9 cellular contexts compared by ENCODE assay signal in genomic region chr4:103934178-103934789, GRCh38.
DNase-seq lines count a peak whose midpoint lies in the region; ATAC-seq lines count a peak whose summit lies in the region.
"Had no signal": no experiment of that assay in that cellular context is flagged by ENCODE, and none has a peak within 500 bp of the region (broad histone marks: within the 10 kb centered on the region; RNA-seq: fewer than 3 reads in every experiment).

No MANE protein-coding gene starts in this region.

- no peak overlapping the region for H3K4me3 ChIP-seq in mesenchymal stem cell (ENCODE audit: insufficient read depth in 1 of 2, low read depth in 1 of 2, low read length in 2 of 2)
- H3K4me3 ChIP-seq: BLaER1 treated with 17β-estradiol and CSF1 and Interleukin-3, amounts not matched to agents 10 nM and 100 nM had no signal

- no peak overlapping the region for H3K27ac ChIP-seq in mesenchymal stem cell (ENCODE audit: low read length, poor library complexity, severe bottlenecking)
- H3K27ac ChIP-seq: BLaER1 treated with 17β-estradiol and CSF1 and Interleukin-3, amounts not matched to agents 10 nM and 100 nM had no signal

- H4K91ac ChIP-seq in mesenchymal stem cell (ENCODE audit: low read length): no peak overlapping the region

- H2AK5ac ChIP-seq in mesenchymal stem cell (ENCODE audit: low read length, severe bottlenecking): no peak overlapping the region

- H2AFZ ChIP-seq in mesenchymal stem cell (ENCODE audit: low read depth, low read length): no peak overlapping the region

- no peak overlapping the region for H2BK5ac ChIP-seq in mesenchymal stem cell (ENCODE audit: low read depth, low read length, poor library complexity, severe bottlenecking)

- no peak overlapping the region for H2BK12ac ChIP-seq in mesenchymal stem cell (ENCODE audit: low read length in 2 of 2)

- H4K8ac ChIP-seq in mesenchymal stem cell (ENCODE audit: low read length): no peak overlapping the region

- H3K4ac ChIP-seq in mesenchymal stem cell (ENCODE audit: low read depth in 1 of 2, low read length in 2 of 2): no peak overlapping the region

- peaks cover 0 to 2% of the 10 kb centered on the region in 2 experiments for H3K27me3 ChIP-seq in mesenchymal stem cell (ENCODE audit: control insufficient read depth in 1 of 2, insufficient read depth in 1 of 2, low read length in 2 of 2)
- H3K27me3 ChIP-seq: BLaER1 treated with 17β-estradiol and CSF1 and Interleukin-3, amounts not matched to agents 10 nM and 100 nM had no signal

- no peaks in the 10 kb centered on the region for H3K36me3 ChIP-seq in mesenchymal stem cell (ENCODE audit: control insufficient read depth in 1 of 2, insufficient read depth in 2 of 2, low read depth in 1 of 2, low read length in 2 of 2)
- H3K36me3 ChIP-seq: BLaER1 treated with 17β-estradiol and CSF1 and Interleukin-3, amounts not matched to agents 10 nM and 100 nM had no signal

- DNase-seq in NCI-H1417 (lab: John Stamatoyannopoulos, UW): peak in 2 of 3 experiments; percentile 41 to 80
- DNase-seq in NCI-H1417 treated with DMSO at 0.1 percent for 48 hours (lab: John Stamatoyannopoulos, UW): no peak
- DNase-seq in NCI-H69 (lab: John Stamatoyannopoulos, UW): peak; percentile 58
- DNase-seq in central memory CD4-positive, alpha-beta T cell: peak; percentile 5
- DNase-seq in mesenchymal stem cell: peak; percentile 47
- DNase-seq in activated naive CD4-positive, alpha-beta T cell treated with Interleukin-2 at 50 U/mL for 16 hours: no peak

- ATAC-seq in GM19372 (IDR thresholded peaks at IDR 0.05; ENCODE audit: low read depth, unreplicated experiment) (peak; percentile 83), HG03378 (IDR thresholded peaks at IDR 0.05; ENCODE audit: unreplicated experiment) (peak; percentile 84)

- H3K4me2 ChIP-seq in mesenchymal stem cell (ENCODE audit: low read length, poor library complexity, severe bottlenecking): no peak overlapping the region
- H3K4me2 ChIP-seq: BLaER1 treated with 17β-estradiol and CSF1 and Interleukin-3, amounts not matched to agents 10 nM and 100 nM had no signal

- no peak overlapping the region for H3K23ac ChIP-seq in mesenchymal stem cell (ENCODE audit: low read length in 2 of 2)

- WGBS in mesenchymal stem cell: no CpG with 5 or more reads among the region's 2 CpGs

- no peaks in the 10 kb centered on the region for H3K4me1 ChIP-seq in mesenchymal stem cell (ENCODE audit: control insufficient read depth, insufficient read depth, low read depth, low read length)

- no peaks in the 10 kb centered on the region for H3K9me3 ChIP-seq in mesenchymal stem cell (ENCODE audit: control insufficient read depth, low read length)

- no peak overlapping the region for H3K18ac ChIP-seq in mesenchymal stem cell (ENCODE audit: low read depth in 1 of 2, low read length in 2 of 2)

- no peaks in the 10 kb centered on the region for H3K79me1 ChIP-seq in mesenchymal stem cell (replicated peaks; ENCODE audit: low read length, poor library complexity, severe bottlenecking)

- no peak overlapping the region for H3K14ac ChIP-seq in mesenchymal stem cell (ENCODE audit: low read length in 2 of 2)

- no peak overlapping the region for H2BK120ac ChIP-seq in mesenchymal stem cell (ENCODE audit: low read depth, low read length)

- H2BK15ac ChIP-seq in mesenchymal stem cell (ENCODE audit: low read depth, poor library complexity, severe bottlenecking): no peak overlapping the region

- H3K9ac ChIP-seq in mesenchymal stem cell (ENCODE audit: low read length): no peak overlapping the region
- H3K9ac ChIP-seq: BLaER1 treated with 17β-estradiol and CSF1 and Interleukin-3, amounts not matched to agents 10 nM and 100 nM had no signal

Comparison
In these comparisons a context has a peak if more than half of its experiments do, and no peak if none do; other contexts are left out.
1. DNase-seq: peak in NCI-H1417 (2 of 3), NCI-H69 (single experiment), central memory CD4-positive, alpha-beta T cell (single experiment) and mesenchymal stem cell (single experiment); none in NCI-H1417 treated with DMSO at 0.1 percent for 48 hours (single experiment) and activated naive CD4-positive, alpha-beta T cell treated with Interleukin-2 at 50 U/mL for 16 hours (single experiment).